ENCODE assay signal across 1 cellular context in genomic region chr17:57859601-57860413, GRCh38.
TF ChIP-seq lines count a peak whose summit lies in the region.

No MANE protein-coding gene starts in this region.

TF ChIP-seq in GM23338, 12 proteins besides CTCF, POLR2A, EP300 and RAD21 (continued from another document):
- TF ChIP-seq, protein P1, sequence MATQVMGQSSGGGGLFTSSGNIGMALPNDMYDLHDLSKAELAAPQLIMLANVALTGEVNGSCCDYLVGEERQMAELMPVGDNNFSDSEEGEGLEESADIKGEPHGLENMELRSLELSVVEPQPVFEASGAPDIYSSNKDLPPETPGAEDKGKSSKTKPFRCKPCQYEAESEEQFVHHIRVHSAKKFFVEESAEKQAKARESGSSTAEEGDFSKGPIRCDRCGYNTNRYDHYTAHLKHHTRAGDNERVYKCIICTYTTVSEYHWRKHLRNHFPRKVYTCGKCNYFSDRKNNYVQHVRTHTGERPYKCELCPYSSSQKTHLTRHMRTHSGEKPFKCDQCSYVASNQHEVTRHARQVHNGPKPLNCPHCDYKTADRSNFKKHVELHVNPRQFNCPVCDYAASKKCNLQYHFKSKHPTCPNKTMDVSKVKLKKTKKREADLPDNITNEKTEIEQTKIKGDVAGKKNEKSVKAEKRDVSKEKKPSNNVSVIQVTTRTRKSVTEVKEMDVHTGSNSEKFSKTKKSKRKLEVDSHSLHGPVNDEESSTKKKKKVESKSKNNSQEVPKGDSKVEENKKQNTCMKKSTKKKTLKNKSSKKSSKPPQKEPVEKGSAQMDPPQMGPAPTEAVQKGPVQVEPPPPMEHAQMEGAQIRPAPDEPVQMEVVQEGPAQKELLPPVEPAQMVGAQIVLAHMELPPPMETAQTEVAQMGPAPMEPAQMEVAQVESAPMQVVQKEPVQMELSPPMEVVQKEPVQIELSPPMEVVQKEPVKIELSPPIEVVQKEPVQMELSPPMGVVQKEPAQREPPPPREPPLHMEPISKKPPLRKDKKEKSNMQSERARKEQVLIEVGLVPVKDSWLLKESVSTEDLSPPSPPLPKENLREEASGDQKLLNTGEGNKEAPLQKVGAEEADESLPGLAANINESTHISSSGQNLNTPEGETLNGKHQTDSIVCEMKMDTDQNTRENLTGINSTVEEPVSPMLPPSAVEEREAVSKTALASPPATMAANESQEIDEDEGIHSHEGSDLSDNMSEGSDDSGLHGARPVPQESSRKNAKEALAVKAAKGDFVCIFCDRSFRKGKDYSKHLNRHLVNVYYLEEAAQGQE (IDR thresholded peaks at IDR 0.05; ENCODE audit: unreplicated experiment) = no peak
- TF ChIP-seq POLR2AphosphoS5 (IDR thresholded peaks at IDR 0.05; ENCODE audit: low read depth) (no peak), STAT1 (IDR thresholded peaks at IDR 0.05; ENCODE audit: unreplicated experiment) (no peak), CREB1 (CRISPR knock-in tag; IDR thresholded peaks at IDR 0.05; ENCODE audit: low read depth) (no peak), ZNF114 (CRISPR knock-in tag; IDR thresholded peaks at IDR 0.05) (no peak), ZNF331 (CRISPR knock-in tag; IDR thresholded peaks at IDR 0.05; ENCODE audit: low read depth) (no peak), JUNB (IDR thresholded peaks at IDR 0.05; ENCODE audit: unreplicated experiment) (no peak)
- TF ChIP-seq, protein P2, sequence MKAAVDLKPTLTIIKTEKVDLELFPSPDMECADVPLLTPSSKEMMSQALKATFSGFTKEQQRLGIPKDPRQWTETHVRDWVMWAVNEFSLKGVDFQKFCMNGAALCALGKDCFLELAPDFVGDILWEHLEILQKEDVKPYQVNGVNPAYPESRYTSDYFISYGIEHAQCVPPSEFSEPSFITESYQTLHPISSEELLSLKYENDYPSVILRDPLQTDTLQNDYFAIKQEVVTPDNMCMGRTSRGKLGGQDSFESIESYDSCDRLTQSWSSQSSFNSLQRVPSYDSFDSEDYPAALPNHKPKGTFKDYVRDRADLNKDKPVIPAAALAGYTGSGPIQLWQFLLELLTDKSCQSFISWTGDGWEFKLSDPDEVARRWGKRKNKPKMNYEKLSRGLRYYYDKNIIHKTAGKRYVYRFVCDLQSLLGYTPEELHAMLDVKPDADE (IDR thresholded peaks at IDR 0.05) = no peak
- TF ChIP-seq, protein P3, sequence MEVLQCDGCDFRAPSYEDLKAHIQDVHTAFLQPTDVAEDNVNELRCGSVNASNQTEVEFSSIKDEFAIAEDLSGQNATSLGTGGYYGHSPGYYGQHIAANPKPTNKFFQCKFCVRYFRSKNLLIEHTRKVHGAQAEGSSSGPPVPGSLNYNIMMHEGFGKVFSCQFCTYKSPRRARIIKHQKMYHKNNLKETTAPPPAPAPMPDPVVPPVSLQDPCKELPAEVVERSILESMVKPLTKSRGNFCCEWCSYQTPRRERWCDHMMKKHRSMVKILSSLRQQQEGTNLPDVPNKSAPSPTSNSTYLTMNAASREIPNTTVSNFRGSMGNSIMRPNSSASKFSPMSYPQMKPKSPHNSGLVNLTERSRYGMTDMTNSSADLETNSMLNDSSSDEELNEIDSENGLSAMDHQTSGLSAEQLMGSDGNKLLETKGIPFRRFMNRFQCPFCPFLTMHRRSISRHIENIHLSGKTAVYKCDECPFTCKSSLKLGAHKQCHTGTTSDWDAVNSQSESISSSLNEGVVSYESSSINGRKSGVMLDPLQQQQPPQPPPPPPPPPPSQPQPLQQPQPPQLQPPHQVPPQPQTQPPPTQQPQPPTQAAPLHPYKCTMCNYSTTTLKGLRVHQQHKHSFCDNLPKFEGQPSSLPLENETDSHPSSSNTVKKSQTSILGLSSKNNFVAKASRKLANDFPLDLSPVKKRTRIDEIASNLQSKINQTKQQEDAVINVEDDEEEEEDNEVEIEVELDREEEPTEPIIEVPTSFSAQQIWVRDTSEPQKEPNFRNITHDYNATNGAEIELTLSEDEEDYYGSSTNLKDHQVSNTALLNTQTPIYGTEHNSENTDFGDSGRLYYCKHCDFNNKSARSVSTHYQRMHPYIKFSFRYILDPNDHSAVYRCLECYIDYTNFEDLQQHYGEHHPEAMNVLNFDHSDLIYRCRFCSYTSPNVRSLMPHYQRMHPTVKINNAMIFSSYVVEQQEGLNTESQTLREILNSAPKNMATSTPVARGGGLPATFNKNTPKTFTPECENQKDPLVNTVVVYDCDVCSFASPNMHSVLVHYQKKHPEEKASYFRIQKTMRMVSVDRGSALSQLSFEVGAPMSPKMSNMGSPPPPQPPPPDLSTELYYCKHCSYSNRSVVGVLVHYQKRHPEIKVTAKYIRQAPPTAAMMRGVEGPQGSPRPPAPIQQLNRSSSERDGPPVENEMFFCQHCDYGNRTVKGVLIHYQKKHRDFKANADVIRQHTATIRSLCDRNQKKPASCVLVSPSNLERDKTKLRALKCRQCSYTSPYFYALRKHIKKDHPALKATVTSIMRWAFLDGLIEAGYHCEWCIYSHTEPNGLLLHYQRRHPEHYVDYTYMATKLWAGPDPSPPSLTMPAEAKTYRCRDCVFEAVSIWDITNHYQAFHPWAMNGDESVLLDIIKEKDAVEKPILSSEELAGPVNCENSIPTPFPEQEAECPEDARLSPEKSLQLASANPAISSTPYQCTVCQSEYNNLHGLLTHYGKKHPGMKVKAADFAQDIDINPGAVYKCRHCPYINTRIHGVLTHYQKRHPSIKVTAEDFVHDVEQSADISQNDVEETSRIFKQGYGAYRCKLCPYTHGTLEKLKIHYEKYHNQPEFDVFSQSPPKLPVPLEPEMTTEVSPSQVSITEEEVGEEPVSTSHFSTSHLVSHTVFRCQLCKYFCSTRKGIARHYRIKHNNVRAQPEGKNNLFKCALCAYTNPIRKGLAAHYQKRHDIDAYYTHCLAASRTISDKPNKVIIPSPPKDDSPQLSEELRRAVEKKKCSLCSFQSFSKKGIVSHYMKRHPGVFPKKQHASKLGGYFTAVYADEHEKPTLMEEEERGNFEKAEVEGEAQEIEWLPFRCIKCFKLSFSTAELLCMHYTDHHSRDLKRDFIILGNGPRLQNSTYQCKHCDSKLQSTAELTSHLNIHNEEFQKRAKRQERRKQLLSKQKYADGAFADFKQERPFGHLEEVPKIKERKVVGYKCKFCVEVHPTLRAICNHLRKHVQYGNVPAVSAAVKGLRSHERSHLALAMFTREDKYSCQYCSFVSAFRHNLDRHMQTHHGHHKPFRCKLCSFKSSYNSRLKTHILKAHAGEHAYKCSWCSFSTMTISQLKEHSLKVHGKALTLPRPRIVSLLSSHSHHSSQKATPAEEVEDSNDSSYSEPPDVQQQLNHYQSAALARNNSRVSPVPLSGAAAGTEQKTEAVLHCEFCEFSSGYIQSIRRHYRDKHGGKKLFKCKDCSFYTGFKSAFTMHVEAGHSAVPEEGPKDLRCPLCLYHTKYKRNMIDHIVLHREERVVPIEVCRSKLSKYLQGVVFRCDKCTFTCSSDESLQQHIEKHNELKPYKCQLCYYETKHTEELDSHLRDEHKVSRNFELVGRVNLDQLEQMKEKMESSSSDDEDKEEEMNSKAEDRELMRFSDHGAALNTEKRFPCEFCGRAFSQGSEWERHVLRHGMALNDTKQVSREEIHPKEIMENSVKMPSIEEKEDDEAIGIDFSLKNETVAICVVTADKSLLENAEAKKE (CRISPR knock-in tag; IDR thresholded peaks at IDR 0.05) = no peak
TF ChIP-seq in GM23338: peak in this region for 0.
